23 cellular contexts compared by ENCODE assay signal in genomic region chr2:85875613-85876012, GRCh38. TPM values are rescaled to one million over a fixed set of nuclear protein-coding genes. Genes with fewer than 3 reads are reported as not detected.
A peak's percentile ranks its signal among the peaks of the same experiment; 100 is the strongest.
DNase-seq lines count a peak whose midpoint lies in the region; ATAC-seq and TF ChIP-seq lines count a peak whose summit lies in the region.
"Had no signal": no experiment of that assay in that cellular context is flagged by ENCODE, and none has a peak within 500 bp of the region (broad histone marks: within the 10 kb centered on the region; RNA-seq: fewer than 3 reads in every experiment).

No MANE protein-coding gene starts in this region.

- H3K36me3 ChIP-seq in SK-N-MC (ENCODE audit: insufficient read depth, low read length) = no peaks in the 10 kb centered on the region
- H3K36me3 ChIP-seq: uterus, WERI-Rb-1 had no signal

- H3K4me1 Mint-ChIP-seq in activated naive CD8-positive, alpha-beta T cell (ENCODE audit: low read depth) = peaks cover 78% of the 10 kb centered on the region
- peaks cover 60% of the 10 kb centered on the region for H3K4me1 Mint-ChIP-seq in activated naive CD8-positive, alpha-beta T cell treated with anti-CD3 and anti-CD28 coated beads for 36 hours

- H3K27ac ChIP-seq in SK-N-MC = peak overlapping the region; percentile 88
- H3K27ac ChIP-seq in substantia nigra (ENCODE audit: low read depth, low read length, poor library complexity, severe bottlenecking) = peak overlapping the region; percentile 10
- H3K27ac ChIP-seq: RWPE1, uterus, WERI-Rb-1 had no signal

- H3K9me3 ChIP-seq in SK-N-MC (ENCODE audit: low read depth, low read length) = no peaks in the 10 kb centered on the region
- H3K9me3 ChIP-seq: SK-N-SH, uterus had no signal

- peak; percentile 26 for ATAC-seq in left lobe of liver

- no peak for DNase-seq in activated naive CD8-positive, alpha-beta T cell treated with anti-CD3 and anti-CD28 coated beads for 36 hours
- DNase-seq in SK-N-MC (ENCODE audit: low read depth, low spot score) = no peak
- DNase-seq in left lobe of liver (ENCODE audit: low spot score) = peak; percentile 19
- no peak for DNase-seq in substantia nigra (lab: John Stamatoyannopoulos, UW)
- DNase-seq in DMS79 (lab: John Stamatoyannopoulos, UW) = no peak
- no peak for DNase-seq in AML-193 (lab: John Stamatoyannopoulos, UW)
- DNase-seq in GM13976 (ENCODE audit: low spot score) = no peak
- DNase-seq: activated CD4-positive, alpha-beta memory T cell treated with anti-CD3 and anti-CD28 coated beads, Interleukin-2, amount 10 ng/mL, durations not matched to agents 7 days and 5 days; aorta; CD4-positive, CD25-positive, alpha-beta regulatory T cell; foreskin fibroblast; HCEC 1CT; NCI-H2171 treated with DMSO at 0.1 percent for 48 hours; NCI-H526; occipital lobe; SK-N-SH; stimulated activated CD4-positive, alpha-beta T cell treated with anti-CD3 and anti-CD28 coated beads, Interleukin-4, amount 100 ng/mL, for 4 hours; uterus; WERI-Rb-1 had no signal

- TF ChIP-seq CTCF in GM13976 (IDR thresholded peaks at IDR 0.05; ENCODE audit: borderline replicate concordance, control extremely low read depth, extremely low read depth, insufficient read depth, missing control alignments) = no peak

- peaks cover 13% of the 10 kb centered on the region for H3K36me3 Mint-ChIP-seq in activated naive CD8-positive, alpha-beta T cell
- H3K36me3 Mint-ChIP-seq in activated naive CD8-positive, alpha-beta T cell treated with anti-CD3 and anti-CD28 coated beads for 36 hours = peaks cover 17% of the 10 kb centered on the region

- in situ Hi-C loops in GM13976 (cut with MboI; ENCODE audit: low sequenced_read_pairs, unreplicated experiment) = no loop called here

- peak overlapping the region; percentile 57 for H3K4me3 ChIP-seq in SK-N-MC
- H3K4me3 ChIP-seq: uterus had no signal

- no peak overlapping the region for H3K4me3 Mint-ChIP-seq in activated naive CD8-positive, alpha-beta T cell
- H3K4me3 Mint-ChIP-seq in activated naive CD8-positive, alpha-beta T cell treated with anti-CD3 and anti-CD28 coated beads for 36 hours = no peak overlapping the region
- H3K4me3 Mint-ChIP-seq: activated CD4-positive, alpha-beta memory T cell treated with anti-CD3 and anti-CD28 coated beads, Interleukin-2, amount 10 ng/mL, durations not matched to agents 7 days and 5 days; CD4-positive, CD25-positive, alpha-beta regulatory T cell; T-helper 2 cell treated with Interferon-gamma antibody and Interleukin-4, amounts not matched to agents 5 μg/mL and 100 μg/mL, for 36 hours had no signal

- peak overlapping the region; percentile 47 for H3K27ac Mint-ChIP-seq in activated naive CD8-positive, alpha-beta T cell
- no peak overlapping the region for H3K27ac Mint-ChIP-seq in activated naive CD8-positive, alpha-beta T cell treated with anti-CD3 and anti-CD28 coated beads for 36 hours
- H3K27ac Mint-ChIP-seq: activated CD4-positive, alpha-beta memory T cell treated with anti-CD3 and anti-CD28 coated beads, Interleukin-2, amount 10 ng/mL, durations not matched to agents 7 days and 5 days; T-helper 2 cell treated with Interferon-gamma antibody and Interleukin-4, amounts not matched to agents 5 μg/mL and 100 μg/mL, for 36 hours had no signal

- H3K27me3 Mint-ChIP-seq in activated naive CD8-positive, alpha-beta T cell = no peaks in the 10 kb centered on the region
- H3K27me3 Mint-ChIP-seq in activated naive CD8-positive, alpha-beta T cell treated with anti-CD3 and anti-CD28 coated beads for 36 hours = no peaks in the 10 kb centered on the region
- H3K27me3 Mint-ChIP-seq: CD4-positive, CD25-positive, alpha-beta regulatory T cell; IgD-negative memory B cell had no signal

- H3K9ac ChIP-seq in SK-N-MC (ENCODE audit: insufficient read length) = no peak overlapping the region
- H3K9ac ChIP-seq: SK-N-SH had no signal

- H3K9me3 Mint-ChIP-seq in activated naive CD8-positive, alpha-beta T cell (ENCODE audit: low read depth) = no peaks in the 10 kb centered on the region
- peaks cover under 1% of the 10 kb centered on the region for H3K9me3 Mint-ChIP-seq in activated naive CD8-positive, alpha-beta T cell treated with anti-CD3 and anti-CD28 coated beads for 36 hours
- H3K9me3 Mint-ChIP-seq: IgD-negative memory B cell; T-helper 2 cell treated with Interferon-gamma antibody and Interleukin-4, amounts not matched to agents 5 μg/mL and 100 μg/mL, for 36 hours had no signal

RNA-seq across cellular contexts. Expression of gene ST3GAL5, which starts 13.2 kb away (rescaled TPM):
- 10 to 100 TPM; 14.6 to 15.1 TPM for total RNA-seq in activated naive CD8-positive, alpha-beta T cell treated with anti-CD3 and anti-CD28 coated beads for 36 hours
- total RNA-seq in left lobe of liver = 12.8 TPM
